Comparison of ENCODE assay signal across 8 cellular contexts in the genomic region with DNA sequence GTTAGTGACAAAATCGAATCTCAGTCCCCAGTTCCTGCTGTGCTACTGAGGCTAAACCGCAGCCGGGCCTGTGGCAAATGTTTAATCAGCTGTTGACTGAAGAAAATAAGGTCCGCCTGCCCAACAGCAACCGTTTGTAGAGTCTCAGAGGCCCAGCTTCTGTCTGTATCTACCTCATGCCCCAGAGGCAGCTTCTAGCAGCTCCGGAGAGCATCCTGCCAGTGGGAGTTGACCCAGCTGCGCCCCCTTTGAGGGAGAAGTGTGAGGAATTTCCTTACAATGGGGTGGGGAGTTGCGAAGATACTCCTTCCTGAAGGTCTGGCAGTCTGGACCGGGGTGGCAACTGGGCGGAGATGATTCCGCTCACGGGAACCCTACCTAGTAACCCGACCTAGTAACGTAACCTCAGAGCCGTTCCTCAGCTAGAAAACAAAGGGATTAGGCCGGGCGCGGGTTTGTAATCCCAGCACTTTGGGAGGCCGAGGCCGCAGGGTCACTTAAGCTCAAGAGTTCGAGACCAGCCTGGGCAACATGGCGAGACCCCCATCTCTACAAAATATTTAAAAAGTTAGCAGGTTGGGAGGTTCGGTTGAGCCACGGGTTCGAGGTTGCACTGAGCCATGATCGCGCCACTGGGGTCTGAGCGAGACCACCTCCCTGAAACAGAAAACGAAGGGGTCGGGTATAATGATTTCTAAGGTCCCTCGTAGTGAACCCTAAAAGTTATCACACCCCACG. TPM values are rescaled to one million over a fixed set of nuclear protein-coding genes. Genes with fewer than 3 reads are reported as not detected.
DNase-seq lines count a peak whose midpoint lies in the region; ATAC-seq and TF ChIP-seq lines count a peak whose summit lies in the region.

No MANE protein-coding gene starts in this region.

- H3K9me3 ChIP-seq in CD4-positive, CD25-positive, alpha-beta regulatory T cell (ENCODE audit: control insufficient read depth in 2 of 2, low read length in 2 of 2), result no peaks in the 10 kb centered on the region

- peak overlapping the region; percentile 48 for H3K27ac ChIP-seq in CD4-positive, CD25-positive, alpha-beta regulatory T cell (ENCODE audit: insufficient read depth, low read length, poor library complexity, severe bottlenecking)
- H3K27ac ChIP-seq in coronary artery, result peak overlapping the region; percentile 81 to 95

- no peak for TF ChIP-seq CTCF in coronary artery (IDR thresholded peaks at IDR 0.05)

- ATAC-seq in CD4-positive, CD25-positive, alpha-beta regulatory T cell (ENCODE audit: low read depth in 2 of 2), result no peak
- ATAC-seq in GM19463 (IDR thresholded peaks at IDR 0.05; ENCODE audit: unreplicated experiment) (peak; percentile 8), left lobe of liver (peak; percentile 48), GM19328 (IDR thresholded peaks at IDR 0.05; ENCODE audit: unreplicated experiment) (no peak)
- ATAC-seq in stimulated activated memory B cell treated with anti-CD40 and anti-IgM and Interleukin-4, amounts not matched to agents 10 μg/mL and 1 μg/mL and 100 μg/mL, for 72 hours, result no peak

- peaks cover 0 to 2% (median 0%) of the 10 kb centered on the region in 7 donors for H3K9me3 Mint-ChIP-seq in CD4-positive, CD25-positive, alpha-beta regulatory T cell
- no peaks in the 10 kb centered on the region for H3K9me3 Mint-ChIP-seq in T-helper 2 cell treated with Interferon-gamma antibody and Interleukin-4, amounts not matched to agents 5 μg/mL and 100 μg/mL, for 36 hours
- H3K9me3 Mint-ChIP-seq in stimulated activated memory B cell treated with anti-CD40 and anti-IgM and Interleukin-4, amounts not matched to agents 10 μg/mL and 1 μg/mL and 100 μg/mL, for 72 hours, result no peaks in the 10 kb centered on the region

- H3K4me3 ChIP-seq in CD4-positive, CD25-positive, alpha-beta regulatory T cell (ENCODE audit: low read depth, low read length), result peak overlapping the region; percentile 77
- peak overlapping the region; percentile 97 for H3K4me3 ChIP-seq in coronary artery

- peak overlapping the region; percentile 56 to 85 (median 79) for H3K27ac Mint-ChIP-seq in CD4-positive, CD25-positive, alpha-beta regulatory T cell
- peak overlapping the region; percentile 82 for H3K27ac Mint-ChIP-seq in T-helper 2 cell treated with Interferon-gamma antibody and Interleukin-4, amounts not matched to agents 5 μg/mL and 100 μg/mL, for 36 hours
- H3K27ac Mint-ChIP-seq in stimulated activated memory B cell treated with anti-CD40 and anti-IgM and Interleukin-4, amounts not matched to agents 10 μg/mL and 1 μg/mL and 100 μg/mL, for 72 hours, result peak overlapping the region; percentile 95

- peaks cover 30% of the 10 kb centered on the region for H3K4me1 ChIP-seq in CD4-positive, CD25-positive, alpha-beta regulatory T cell (ENCODE audit: control insufficient read depth, insufficient read depth, low read length, poor library complexity, severe bottlenecking)

- peaks cover 13 to 66% (median 46%) of the 10 kb centered on the region in 4 donors for H3K4me1 Mint-ChIP-seq in CD4-positive, CD25-positive, alpha-beta regulatory T cell
- peaks cover 52% of the 10 kb centered on the region for H3K4me1 Mint-ChIP-seq in T-helper 2 cell treated with Interferon-gamma antibody and Interleukin-4, amounts not matched to agents 5 μg/mL and 100 μg/mL, for 36 hours (ENCODE audit: low read depth)
- peaks cover 90% of the 10 kb centered on the region for H3K4me1 Mint-ChIP-seq in stimulated activated memory B cell treated with anti-CD40 and anti-IgM and Interleukin-4, amounts not matched to agents 10 μg/mL and 1 μg/mL and 100 μg/mL, for 72 hours

- H3K36me3 Mint-ChIP-seq in CD4-positive, CD25-positive, alpha-beta regulatory T cell, result peaks cover 8% of the 10 kb centered on the region
- peaks cover 13% of the 10 kb centered on the region for H3K36me3 Mint-ChIP-seq in T-helper 2 cell treated with Interferon-gamma antibody and Interleukin-4, amounts not matched to agents 5 μg/mL and 100 μg/mL, for 36 hours (ENCODE audit: low read depth)
- peaks cover 15% of the 10 kb centered on the region for H3K36me3 Mint-ChIP-seq in stimulated activated memory B cell treated with anti-CD40 and anti-IgM and Interleukin-4, amounts not matched to agents 10 μg/mL and 1 μg/mL and 100 μg/mL, for 72 hours

- H3K27me3 ChIP-seq in CD4-positive, CD25-positive, alpha-beta regulatory T cell (ENCODE audit: control insufficient read depth, insufficient read depth, low read length), result no peaks in the 10 kb centered on the region

- no peaks in the 10 kb centered on the region for H3K27me3 Mint-ChIP-seq in CD4-positive, CD25-positive, alpha-beta regulatory T cell
- no peaks in the 10 kb centered on the region for H3K27me3 Mint-ChIP-seq in T-helper 2 cell treated with Interferon-gamma antibody and Interleukin-4, amounts not matched to agents 5 μg/mL and 100 μg/mL, for 36 hours (ENCODE audit: low read depth)
- no peaks in the 10 kb centered on the region for H3K27me3 Mint-ChIP-seq in stimulated activated memory B cell treated with anti-CD40 and anti-IgM and Interleukin-4, amounts not matched to agents 10 μg/mL and 1 μg/mL and 100 μg/mL, for 72 hours

- H3K36me3 ChIP-seq in CD4-positive, CD25-positive, alpha-beta regulatory T cell (ENCODE audit: control insufficient read depth, insufficient read depth, low read length), result no peaks in the 10 kb centered on the region

- DNase-seq in CD4-positive, CD25-positive, alpha-beta regulatory T cell, result peak; percentile 19 to 58 (median 22)
- DNase-seq in NCI-H146 treated with DMSO at 0.1 percent for 48 hours (lab: John Stamatoyannopoulos, UW; ENCODE audit: unreplicated experiment), result peak; percentile 71
- peak; percentile 32 for DNase-seq in T-helper 2 cell treated with Interferon-gamma antibody and Interleukin-4, amounts not matched to agents 5 μg/mL and 100 μg/mL, for 36 hours (ENCODE audit: low spot score)
- DNase-seq in coronary artery (ENCODE audit: low spot score), result no peak
- DNase-seq in left lobe of liver (ENCODE audit: low spot score), result peak; percentile 70

- H3K4me3 Mint-ChIP-seq in CD4-positive, CD25-positive, alpha-beta regulatory T cell, result peak overlapping the region; percentile 84 to 90 (median 88)
- peak overlapping the region; percentile 81 for H3K4me3 Mint-ChIP-seq in T-helper 2 cell treated with Interferon-gamma antibody and Interleukin-4, amounts not matched to agents 5 μg/mL and 100 μg/mL, for 36 hours
- H3K4me3 Mint-ChIP-seq in stimulated activated memory B cell treated with anti-CD40 and anti-IgM and Interleukin-4, amounts not matched to agents 10 μg/mL and 1 μg/mL and 100 μg/mL, for 72 hours, result peak overlapping the region; percentile 87

RNA-seq across cellular contexts. Expression of gene ZNF775, which starts 0.8 kb away (rescaled TPM):
- total RNA-seq in CD4-positive, CD25-positive, alpha-beta regulatory T cell, result 2.9 TPM
- 1 to 10 TPM; 2.2 to 7.6 (median 4.1) TPM for polyA plus RNA-seq in CD4-positive, CD25-positive, alpha-beta regulatory T cell
- total RNA-seq in left lobe of liver, result 0.88 TPM

RNA-seq across cellular contexts. Expression of gene REPIN1, which starts 9.7 kb away (rescaled TPM):
- 40.3 TPM for total RNA-seq in CD4-positive, CD25-positive, alpha-beta regulatory T cell
- 10 to 100 TPM; 22.5 to 35.2 (median 26.5) TPM for polyA plus RNA-seq in CD4-positive, CD25-positive, alpha-beta regulatory T cell
- total RNA-seq in left lobe of liver, result 93.5 TPM

RNA-seq across cellular contexts. Expression of gene RARRES2, which starts 36.9 kb away (rescaled TPM):
- not detected for total RNA-seq in CD4-positive, CD25-positive, alpha-beta regulatory T cell
- polyA plus RNA-seq in CD4-positive, CD25-positive, alpha-beta regulatory T cell, result not detected
- 852 TPM for total RNA-seq in left lobe of liver

RNA-seq across cellular contexts. Expression of gene ACTR3C, which starts 54.9 kb away (rescaled TPM):
- total RNA-seq in CD4-positive, CD25-positive, alpha-beta regulatory T cell, result 17.2 TPM
- 1 to 10 TPM; 4.3 to 5.5 (median 4.8) TPM for polyA plus RNA-seq in CD4-positive, CD25-positive, alpha-beta regulatory T cell
- total RNA-seq in left lobe of liver, result 27.6 TPM

RNA-seq across cellular contexts. Expression of gene LRRC61, which starts 55.1 kb away (rescaled TPM):
- 10.7 TPM for total RNA-seq in CD4-positive, CD25-positive, alpha-beta regulatory T cell
- 10 to 100 TPM; 21.9 to 33.1 (median 25.6) TPM for polyA plus RNA-seq in CD4-positive, CD25-positive, alpha-beta regulatory T cell
- 14.0 TPM for total RNA-seq in left lobe of liver

Comparison
In these comparisons a context has a peak if more than half of its experiments do, and no peak if none do; other contexts are left out.
1. ATAC-seq: peak in GM19463 (single experiment) and left lobe of liver (single experiment); none in CD4-positive, CD25-positive, alpha-beta regulatory T cell (0 of 2), stimulated activated memory B cell treated with anti-CD40 and anti-IgM and Interleukin-4, amounts not matched to agents 10 μg/mL and 1 μg/mL and 100 μg/mL, for 72 hours (single experiment) and GM19328 (single experiment).
2. RNA of gene RARRES2, which starts 36.9 kb away (total RNA-seq): 852 TPM in left lobe of liver (single experiment); not detected in CD4-positive, CD25-positive, alpha-beta regulatory T cell (single experiment); every median in the first group is over 100 times any median in the second.
3. Peak in every context shown above with its lines, with median percentiles within 50 percentile points of each other: H3K27ac Mint-ChIP-seq and H3K4me3 Mint-ChIP-seq.